ENCODE assay signal across 8 cellular contexts in genomic region chr10:119653209-119653608, GRCh38. TPM values are rescaled to one million over a fixed set of nuclear protein-coding genes. Genes with fewer than 3 reads are reported as not detected.
DNase-seq lines count a peak whose midpoint lies in the region; ATAC-seq and TF ChIP-seq lines count a peak whose summit lies in the region.

No MANE protein-coding gene starts in this region.

- H3K4me3 Mint-ChIP-seq in activated naive CD4-positive, alpha-beta T cell treated with anti-CD3 and anti-CD28 coated beads, Interleukin-2, amount 10 ng/mL, durations not matched to agents 7 days and 5 days: peak overlapping the region; percentile 86

- CTCF ChIA-PET in activated naive CD4-positive, alpha-beta T cell treated with anti-CD3 and anti-CD28 coated beads, Interleukin-2, amount 10 ng/mL, durations not matched to agents 7 days and 5 days (lab: Charles Lee): interaction anchor here (0.7 to 2.0 kb wide), 5 partner anchors 10 to 207 kb away, joined by 3 to 5 read pairs (median 4); no protein-coding TSS in a partner anchor

- no peak for DNase-seq in activated naive CD4-positive, alpha-beta T cell treated with anti-CD3 and anti-CD28 coated beads, Interleukin-2, amount 10 ng/mL, durations not matched to agents 7 days and 5 days
- no peak for DNase-seq in activated naive CD4-positive, alpha-beta T cell (lab: John Stamatoyannopoulos, UW)
- DNase-seq in astrocyte of the cerebellum (ENCODE audit: low read depth) (no peak), tibial nerve (ENCODE audit: low spot score in 2 of 2) (no peak)

- no peaks in the 10 kb centered on the region for H3K9me3 ChIP-seq in tibial nerve

- peaks cover 22% of the 10 kb centered on the region for H3K36me3 Mint-ChIP-seq in activated naive CD4-positive, alpha-beta T cell treated with anti-CD3 and anti-CD28 coated beads, Interleukin-2, amount 10 ng/mL, durations not matched to agents 7 days and 5 days

- WGBS in tibial nerve, 2 donors: 80 to 84% methylated on average over 1 of the region's 1 CpG

- no peaks in the 10 kb centered on the region for H3K36me3 ChIP-seq in tibial nerve

- ATAC-seq in GM19452 (IDR thresholded peaks at IDR 0.05; ENCODE audit: unreplicated experiment) (no peak), GM21717 (IDR thresholded peaks at IDR 0.05; ENCODE audit: unreplicated experiment) (no peak), HG03457 (IDR thresholded peaks at IDR 0.05; ENCODE audit: unreplicated experiment) (no peak)

- no peak for TF ChIP-seq POLR2A in tibial nerve (IDR thresholded peaks at IDR 0.05)

- H3K27me3 ChIP-seq in layer of hippocampus (ENCODE audit: control insufficient read depth, insufficient read depth, low read length) (no peaks in the 10 kb centered on the region), tibial nerve (no peaks in the 10 kb centered on the region)

- H3K4me1 ChIP-seq in tibial nerve: peaks cover 0 to 63% (median 36%) of the 10 kb centered on the region in 4 donors

- H3K27ac Mint-ChIP-seq in activated naive CD4-positive, alpha-beta T cell treated with anti-CD3 and anti-CD28 coated beads, Interleukin-2, amount 10 ng/mL, durations not matched to agents 7 days and 5 days: peak overlapping the region; percentile 91

- TF ChIP-seq CTCF in astrocyte of the cerebellum (IDR thresholded peaks at IDR 0.05; ENCODE audit: low read depth, low read length, missing control alignments) (no peak), tibial nerve (IDR thresholded peaks at IDR 0.05) (no peak)

- peak overlapping the region; percentile 99 for H3K27ac ChIP-seq in layer of hippocampus (ENCODE audit: low read depth, low read length)
- H3K27ac ChIP-seq in tibial nerve: peak overlapping the region; percentile 97 to 99 (median 98)

- no peaks in the 10 kb centered on the region for H3K27me3 Mint-ChIP-seq in activated naive CD4-positive, alpha-beta T cell treated with anti-CD3 and anti-CD28 coated beads, Interleukin-2, amount 10 ng/mL, durations not matched to agents 7 days and 5 days

- peaks cover 59% of the 10 kb centered on the region for H3K4me1 Mint-ChIP-seq in activated naive CD4-positive, alpha-beta T cell treated with anti-CD3 and anti-CD28 coated beads, Interleukin-2, amount 10 ng/mL, durations not matched to agents 7 days and 5 days

- no peaks in the 10 kb centered on the region for H3K9me3 Mint-ChIP-seq in activated naive CD4-positive, alpha-beta T cell treated with anti-CD3 and anti-CD28 coated beads, Interleukin-2, amount 10 ng/mL, durations not matched to agents 7 days and 5 days

- in situ Hi-C loops in astrocyte of the cerebellum (cut with HindIII; ENCODE audit: low sequenced_read_pairs): no loop called here

- TF ChIP-seq EP300 in tibial nerve (IDR thresholded peaks at IDR 0.05): no peak

- H3K4me3 ChIP-seq in astrocyte of the cerebellum (ENCODE audit: low read depth, low read length) (peak overlapping the region; percentile 86), tibial nerve (peak overlapping the region in 3 of 4 donors; percentile 77 to 92 (median 79))

RNA-seq across cellular contexts. Expression of gene BAG3, which starts 2.0 kb away (rescaled TPM):
- 10 to 100 TPM; 23.8 to 38.4 (median 32.0) TPM for total RNA-seq in tibial nerve

RNA-seq across cellular contexts. Expression of gene TIAL1, which starts 56.4 kb away (rescaled TPM):
- total RNA-seq in tibial nerve: 100 to 1,000 TPM in 1 of 4 donors, 10 to 100 TPM in 3; 53.0 to 103 (median 87.2) TPM
